In genomic region chr19:10604460-10604980, GRCh38 we compare ENCODE assay signal across 8 cellular contexts. TPM values are rescaled to one million over a fixed set of nuclear protein-coding genes. Genes with fewer than 3 reads are reported as not detected.
A peak's percentile ranks its signal among the peaks of the same experiment; 100 is the strongest.
DNase-seq lines count a peak whose midpoint lies in the region; ATAC-seq and TF ChIP-seq lines count a peak whose summit lies in the region.
"Had no signal": no experiment of that assay in that cellular context is flagged by ENCODE, and none has a peak within 500 bp of the region (broad histone marks: within the 10 kb centered on the region; RNA-seq: fewer than 3 reads in every experiment).

No MANE protein-coding gene starts in this region.

- H4K20me1 ChIP-seq in SU-DHL-6 (ENCODE audit: low read depth, low read length), result no peaks in the 10 kb centered on the region

- H3K27me3 ChIP-seq in SU-DHL-6 (ENCODE audit: low read length), result no peaks in the 10 kb centered on the region
- no peaks in the 10 kb centered on the region for H3K27me3 ChIP-seq in esophagus (ENCODE audit: control insufficient read depth in 1 of 2, insufficient read depth in 2 of 2, low read length in 2 of 2)
- no peaks in the 10 kb centered on the region for H3K27me3 ChIP-seq in skeletal muscle tissue (ENCODE audit: control insufficient read depth in 3 of 3, insufficient read depth in 3 of 3, low read length in 3 of 3)

- peaks cover 16% of the 10 kb centered on the region for H3F3A ChIP-seq in SU-DHL-6 (ENCODE audit: insufficient read depth)

- peaks cover 2 to 4% of the 10 kb centered on the region in 2 donors for H3K4me1 ChIP-seq in esophagus (ENCODE audit: control insufficient read depth in 2 of 2, insufficient read depth in 2 of 2, low read length in 1 of 2)
- H3K4me1 ChIP-seq in skeletal muscle tissue (ENCODE audit: control insufficient read depth in 3 of 3, insufficient read depth in 3 of 3, low read length in 3 of 3), result peaks cover 22 to 23% (median 22%) of the 10 kb centered on the region in 3 donors

- no peak for TF ChIP-seq CTCF in SU-DHL-6 (IDR thresholded peaks at IDR 0.05; ENCODE audit: insufficient read depth, low read length, poor library complexity, severe bottlenecking)

- no peaks in the 10 kb centered on the region for H3K9me3 ChIP-seq in SU-DHL-6 (ENCODE audit: insufficient read depth, low read length)
- H3K9me3 ChIP-seq in esophagus (ENCODE audit: control insufficient read depth in 2 of 2, insufficient read depth in 1 of 2, low read depth in 1 of 2, low read length in 1 of 2), result no peaks in the 10 kb centered on the region
- H3K9me3 ChIP-seq in skeletal muscle tissue (ENCODE audit: control insufficient read depth in 3 of 3, low read length in 3 of 3), result no peaks in the 10 kb centered on the region

- H3K27ac ChIP-seq in SU-DHL-6 (ENCODE audit: low read depth, low read length), result peak overlapping the region; percentile 88
- peak overlapping the region; percentile 88 to 90 for H3K27ac ChIP-seq in esophagus (ENCODE audit: low read depth in 2 of 2, low read length in 1 of 2)
- peak overlapping the region; percentile 87 for H3K27ac ChIP-seq in skeletal muscle tissue (ENCODE audit: low read depth, low read length)

- H3K4me2 ChIP-seq in SU-DHL-6 (ENCODE audit: low read depth, low read length, poor library complexity, severe bottlenecking), result peak overlapping the region; percentile 74

- H3K4me3 ChIP-seq in SU-DHL-6 (ENCODE audit: insufficient read depth, low read length, poor library complexity, severe bottlenecking), result no peak overlapping the region
- no peak overlapping the region for H3K4me3 ChIP-seq in esophagus (ENCODE audit: low read depth in 1 of 2, low read length in 2 of 2)
- peak overlapping the region; percentile 22 to 94 (median 43) for H3K4me3 ChIP-seq in skeletal muscle tissue (ENCODE audit: low read length in 3 of 3)

- intact Hi-C loops in sciatic nerve (cut with DNase I), result no loop called here

- H3K9ac ChIP-seq in SU-DHL-6 (ENCODE audit: low read length) (peak overlapping the region; percentile 82), skeletal muscle tissue (ENCODE audit: low read depth in 1 of 3, low read length in 3 of 3) (peak overlapping the region in 1 of 3 donors; percentile 3)

- H2AFZ ChIP-seq in SU-DHL-6 (ENCODE audit: low read depth, low read length, severe bottlenecking), result no peak overlapping the region

- no peaks in the 10 kb centered on the region for H3K9me2 ChIP-seq in SU-DHL-6 (replicated peaks; ENCODE audit: insufficient read depth, low read length)

- ATAC-seq in GM19467 (IDR thresholded peaks at IDR 0.05; ENCODE audit: unreplicated experiment) (peak; percentile 7), sciatic nerve (no peak)

- DNase-seq in sciatic nerve (ENCODE audit: low spot score), result no peak
- no peak for DNase-seq in AG20443 (ENCODE audit: low spot score)
- DNase-seq in NCI-H510A treated with DMSO at 0.1 percent for 48 hours (lab: John Stamatoyannopoulos, UW), result no peak

- H3K36me3 ChIP-seq in SU-DHL-6 (ENCODE audit: low read length) (no peaks in the 10 kb centered on the region), esophagus (ENCODE audit: control insufficient read depth in 2 of 2, insufficient read depth in 2 of 2, low read length in 1 of 2) (no peaks in the 10 kb centered on the region), skeletal muscle tissue (ENCODE audit: control insufficient read depth in 3 of 3, insufficient read depth in 3 of 3, low read length in 3 of 3) (no peaks in the 10 kb centered on the region)

- WGBS in esophagus, 2 donors, result 70 to 72% methylated on average over 9 of the region's 9 CpGs

- H3K79me2 ChIP-seq in SU-DHL-6 (ENCODE audit: insufficient read depth, low read length), result peaks cover 8% of the 10 kb centered on the region; the same call in 1 of the 2 replicates

RNA-seq across cellular contexts. Expression of gene AP1M2, which starts 17.4 kb away (rescaled TPM):
- 10 to 100 TPM; 54.2 to 55.4 TPM for polyA plus RNA-seq in esophagus
- 3.1 TPM for total RNA-seq in skeletal muscle tissue
- not detected for total RNA-seq in sciatic nerve
- total RNA-seq: SK-MEL-5 had no signal

RNA-seq across cellular contexts. Expression of gene SLC44A2, which starts 20.8 kb away (rescaled TPM):
- polyA plus RNA-seq in esophagus, result 10 to 100 TPM; 70.5 to 76.8 TPM
- total RNA-seq in skeletal muscle tissue, result 41.2 TPM
- 281 TPM for total RNA-seq in sciatic nerve

RNA-seq across cellular contexts. Expression of gene CDKN2D, which starts 35.7 kb away (rescaled TPM):
- 10 to 100 TPM in 1 of 2 donors, 1 to 10 TPM in 1; 4.6 to 11.7 TPM for polyA plus RNA-seq in esophagus
- 16.7 TPM for total RNA-seq in skeletal muscle tissue
- 14.9 TPM for total RNA-seq in sciatic nerve

RNA-seq across cellular contexts. Expression of gene KRI1, which starts 38.7 kb away (rescaled TPM):
- polyA plus RNA-seq in esophagus, result 10 to 100 TPM; 16.4 to 25.3 TPM
- total RNA-seq in skeletal muscle tissue (5.2 TPM), sciatic nerve (25.0 TPM)

RNA-seq across cellular contexts. Expression of gene ILF3, which starts 49.6 kb away (rescaled TPM):
- 100 to 1,000 TPM in 1 of 2 donors, 10 to 100 TPM in 1; 84.2 to 107 TPM for polyA plus RNA-seq in esophagus
- total RNA-seq in skeletal muscle tissue (69.4 TPM), sciatic nerve (198 TPM)

Comparison
In these comparisons a context has a peak if more than half of its experiments do, and no peak if none do; other contexts are left out.
1. H3K4me3 ChIP-seq: peak in skeletal muscle tissue (3 of 3); none in SU-DHL-6 (single experiment) and esophagus (0 of 2).
2. Peak in every context shown above with its lines, with median percentiles within 50 percentile points of each other: H3K27ac ChIP-seq.